21 cellular contexts compared by ENCODE assay signal in the genomic region with DNA sequence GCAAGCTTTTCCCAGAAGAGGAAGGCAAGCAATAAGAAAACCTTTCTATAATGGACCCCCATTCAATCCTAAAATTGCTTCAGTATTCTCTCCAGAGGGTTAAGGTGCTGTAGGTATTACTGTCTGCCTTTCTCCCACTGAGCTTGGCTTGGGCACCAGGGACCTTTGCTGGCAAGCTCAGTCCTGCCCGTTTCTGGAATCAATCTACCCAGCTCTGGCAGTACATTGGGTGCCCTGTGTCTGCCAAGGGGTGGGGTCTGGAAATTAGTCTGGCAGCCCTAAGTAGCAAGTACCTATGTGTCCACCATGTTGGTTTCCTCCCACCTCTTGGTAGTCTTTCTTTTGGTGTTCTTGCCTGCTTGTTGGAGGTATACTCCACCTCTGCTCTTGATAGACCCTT.
DNase-seq lines count a peak whose midpoint lies in the region; ATAC-seq, FAIRE-seq and TF ChIP-seq lines count a peak whose summit lies in the region.
"Had no signal": no experiment of that assay in that cellular context is flagged by ENCODE, and none has a peak within 500 bp of the region (broad histone marks: within the 10 kb centered on the region; RNA-seq: fewer than 3 reads in every experiment).

No MANE protein-coding gene starts in this region.

- H3K4me1 ChIP-seq in right atrium auricular region (no peaks in the 10 kb centered on the region), prostate gland (replicated peaks) (no peaks in the 10 kb centered on the region), stomach (no peaks in the 10 kb centered on the region)
- H3K4me1 ChIP-seq: BLaER1, Caco-2 had no signal

- H3K4me3 ChIP-seq in right atrium auricular region (no peak overlapping the region), prostate gland (no peak overlapping the region), stomach (no peak overlapping the region)
- H3K4me3 ChIP-seq: BLaER1, GM23338, HAP-1 had no signal

- no peak for TF ChIP-seq EP300 in stomach (IDR thresholded peaks at IDR 0.05)

- H3K9me3 ChIP-seq in right atrium auricular region (no peaks in the 10 kb centered on the region), prostate gland (no peaks in the 10 kb centered on the region), stomach (peaks cover 0 to 5% (median 0%) of the 10 kb centered on the region in 4 donors)

- peak; percentile 11 for ATAC-seq in Right ventricle myocardium inferior
- peak; percentile 67 for ATAC-seq in left ventricle myocardium superior
- ATAC-seq: CD8-positive, alpha-beta T cell; GM23338 had no signal

- intact Hi-C loops in Right ventricle myocardium inferior (cut with DNase I) = no loop called here
- intact Hi-C loops in cardiac septum (cut with DNase I) = no loop called here
- intact Hi-C loops in left ventricle myocardium superior (cut with micrococcal nuclease) = no loop called here
- intact Hi-C loops in prostate gland (cut with DNase I) = no loop called here
- intact Hi-C loops in stomach (cut with DNase I; ENCODE audit: low total_unique reads) = no loop called here

- H3K27ac ChIP-seq in right atrium auricular region = no peak overlapping the region
- no peak overlapping the region for H3K27ac ChIP-seq in prostate gland
- no peak overlapping the region for H3K27ac ChIP-seq in stomach
- H3K27ac ChIP-seq: 22Rv1, BLaER1, C4-2B had no signal

- FAIRE-seq in H54 (lab: Jason Lieb, UNC) = no peak
- FAIRE-seq: A204.1, G401.6, GM12892 had no signal

- H3K27me3 ChIP-seq in right atrium auricular region (no peaks in the 10 kb centered on the region), prostate gland (replicated peaks; ENCODE audit: insufficient read depth) (no peaks in the 10 kb centered on the region), stomach (no peaks in the 10 kb centered on the region)
- H3K27me3 ChIP-seq: BLaER1 had no signal

- H3K36me3 ChIP-seq in right atrium auricular region = no peaks in the 10 kb centered on the region
- H3K36me3 ChIP-seq in prostate gland = no peaks in the 10 kb centered on the region
- H3K36me3 ChIP-seq in stomach = no peaks in the 10 kb centered on the region
- H3K36me3 ChIP-seq: BLaER1, HAP-1 had no signal

- 38% methylated on average over 1 of the region's 1 CpG for WGBS in prostate gland
- WGBS in stomach, 5 donors = 61 to 85% (median 78%) methylated on average over 1 of the region's 1 CpG

- TF ChIP-seq POLR2A in prostate gland (IDR thresholded peaks at IDR 0.05) = no peak
- no peak for TF ChIP-seq POLR2A in stomach (IDR thresholded peaks at IDR 0.05)
- no peak for TF ChIP-seq POLR2A in H54 (IDR thresholded peaks at IDR 0.05; ENCODE audit: low read depth, low read length)

- no peak for DNase-seq in Right ventricle myocardium inferior (ENCODE audit: missing footprints)
- DNase-seq in cardiac septum (ENCODE audit: low spot score) = no peak
- no peak for DNase-seq in left ventricle myocardium superior
- no peak for DNase-seq in right atrium auricular region (ENCODE audit: low spot score)
- peak; percentile 12 for DNase-seq in prostate gland (ENCODE audit: low spot score)
- DNase-seq in stomach = no peak
- DNase-seq in H54 (ENCODE audit: insufficient read length, low spot score) = no peak
- DNase-seq: Caco-2; CD4-positive, CD25-positive, alpha-beta regulatory T cell; CD8-positive, alpha-beta T cell; DMS153; DND-41; HFFc6 had no signal

- TF ChIP-seq CTCF in right atrium auricular region (IDR thresholded peaks at IDR 0.05) = no peak
- no peak for TF ChIP-seq CTCF in prostate gland (IDR thresholded peaks at IDR 0.05)
- no peak for TF ChIP-seq CTCF in stomach (IDR thresholded peaks at IDR 0.05)
